ENCODE assay signal across 9 cellular contexts in genomic region chr9:114908796-114909448, GRCh38. TPM values are rescaled to one million over a fixed set of nuclear protein-coding genes. Genes with fewer than 3 reads are reported as not detected.
DNase-seq lines count a peak whose midpoint lies in the region; TF ChIP-seq lines count a peak whose summit lies in the region.
"Had no signal": no experiment of that assay in that cellular context is flagged by ENCODE, and none has a peak within 500 bp of the region (broad histone marks: within the 10 kb centered on the region; RNA-seq: fewer than 3 reads in every experiment).

No MANE protein-coding gene starts in this region.

- 29% methylated on average over 6 of the region's 6 CpGs for WGBS in smooth muscle cell (ENCODE audit: low lambda C conversion rate)

- H3K4me1 ChIP-seq in smooth muscle cell (ENCODE audit: low read depth) = peaks cover 6% of the 10 kb centered on the region

- DNase-seq in NCI-H748 (lab: John Stamatoyannopoulos, UW; ENCODE audit: unreplicated experiment) (peak; percentile 71), NCI-H748 treated with DMSO at 0.1 percent for 48 hours (lab: John Stamatoyannopoulos, UW) (no peak), NCI-H1417 treated with DMSO at 0.1 percent for 48 hours (lab: John Stamatoyannopoulos, UW) (peak; percentile 8), amniotic epithelial cell (ENCODE audit: low read depth) (peak; percentile 25), smooth muscle cell (lab: John Stamatoyannopoulos, UW; ENCODE audit: unreplicated experiment) (no peak), T1000 (lab: John Stamatoyannopoulos, UW) (no peak), KG1 (lab: John Stamatoyannopoulos, UW) (no peak)
- no peak for DNase-seq in activated CD8-positive, alpha-beta memory T cell treated with anti-CD3 and anti-CD28 coated beads, Interleukin-2, amount 50 U/mL, for 48 hours
- DNase-seq: kidney had no signal

- H2AFZ ChIP-seq in smooth muscle cell (ENCODE audit: low read depth) = no peak overlapping the region

- H3K9ac ChIP-seq in smooth muscle cell (ENCODE audit: low read depth) = no peak overlapping the region

- no peaks in the 10 kb centered on the region for H3K27me3 ChIP-seq in smooth muscle cell (ENCODE audit: low read depth)

- H3F3A ChIP-seq in smooth muscle cell (ENCODE audit: low read depth) = no peaks in the 10 kb centered on the region

- H3K36me3 ChIP-seq in smooth muscle cell (ENCODE audit: low read depth) = no peaks in the 10 kb centered on the region

- H3K4me2 ChIP-seq in smooth muscle cell = peak overlapping the region; percentile 5

- no peaks in the 10 kb centered on the region for H3K79me2 ChIP-seq in smooth muscle cell (ENCODE audit: low read depth)

- no peak for TF ChIP-seq CTCF in smooth muscle cell (IDR thresholded peaks at IDR 0.05; ENCODE audit: borderline replicate concordance, insufficient read depth, poor library complexity, severe bottlenecking)

- no peaks in the 10 kb centered on the region for H3K9me3 ChIP-seq in smooth muscle cell (replicated peaks; ENCODE audit: low read depth)

- H3K4me3 ChIP-seq in smooth muscle cell = no peak overlapping the region

- no peaks in the 10 kb centered on the region for H4K20me1 ChIP-seq in smooth muscle cell (ENCODE audit: low read depth)

- peak overlapping the region; percentile 80 for H3K27ac ChIP-seq in smooth muscle cell (ENCODE audit: low read depth)

RNA-seq across cellular contexts. Expression of gene TNFSF8, which starts 21.5 kb away (rescaled TPM):
- total RNA-seq in smooth muscle cell = not detected in 2 replicates
- not detected in 2 replicates for polyA plus RNA-seq in smooth muscle cell

Comparison
In these comparisons a context has a peak if more than half of its experiments do, and no peak if none do; other contexts are left out.
1. DNase-seq: peak in NCI-H748 (single experiment), NCI-H1417 treated with DMSO at 0.1 percent for 48 hours (single experiment) and amniotic epithelial cell (single experiment); none in NCI-H748 treated with DMSO at 0.1 percent for 48 hours (single experiment), smooth muscle cell (single experiment), T1000 (single experiment), KG1 (single experiment) and activated CD8-positive, alpha-beta memory T cell treated with anti-CD3 and anti-CD28 coated beads, Interleukin-2, amount 50 U/mL, for 48 hours (single experiment).